21 cellular contexts compared by ENCODE assay signal in the genomic region with DNA sequence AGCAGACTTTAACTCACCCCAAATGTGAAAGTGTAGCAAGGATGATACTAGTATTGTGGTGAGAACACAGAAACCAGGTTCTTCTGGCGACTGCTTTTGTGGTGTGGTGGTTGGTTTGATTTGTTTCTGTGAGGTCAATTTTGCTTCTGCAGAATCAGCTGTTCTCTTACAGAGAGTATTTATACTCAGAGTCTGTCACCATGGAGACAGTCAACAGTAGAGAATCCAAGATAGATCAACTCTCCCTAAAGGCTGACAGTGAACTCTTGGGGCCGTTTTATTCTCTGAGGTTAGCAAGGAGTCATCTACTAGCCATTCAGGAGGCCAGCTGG. TPM values are rescaled to one million over a fixed set of nuclear protein-coding genes. Genes with fewer than 3 reads are reported as not detected.
DNase-seq lines count a peak whose midpoint lies in the region; ATAC-seq and TF ChIP-seq lines count a peak whose summit lies in the region.
"Had no signal": no experiment of that assay in that cellular context is flagged by ENCODE, and none has a peak within 500 bp of the region (broad histone marks: within the 10 kb centered on the region; RNA-seq: fewer than 3 reads in every experiment).

A gene with protein sequence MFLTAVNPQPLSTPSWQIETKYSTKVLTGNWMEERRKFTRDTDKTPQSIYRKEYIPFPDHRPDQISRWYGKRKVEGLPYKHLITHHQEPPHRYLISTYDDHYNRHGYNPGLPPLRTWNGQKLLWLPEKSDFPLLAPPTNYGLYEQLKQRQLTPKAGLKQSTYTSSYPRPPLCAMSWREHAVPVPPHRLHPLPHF (plus strand): TSS at position 209 of the 332 bp plus-strand sequence. CDS start 231 bp downstream, outside the sequence.

- POLR2A ChIA-PET in activated CD8-positive, alpha-beta T cell treated with anti-CD3 and anti-CD28 coated beads, Interleukin-2, amount 10 ng/mL, durations not matched to agents 7 days and 5 days (lab: Charles Lee) = no interaction called here
- POLR2A ChIA-PET in activated CD8-positive, alpha-beta T cell treated with anti-CD3 and anti-CD28 coated beads for 36 hours (lab: Charles Lee) = no interaction called here

- intact Hi-C loops in activated CD8-positive, alpha-beta T cell treated with anti-CD3 and anti-CD28 coated beads for 36 hours (cut with micrococcal nuclease) = no loop called here
- intact Hi-C loops in posterior vena cava (cut with DNase I) = no loop called here

- peak; percentile 58 for ATAC-seq in activated CD8-positive, alpha-beta T cell treated with anti-CD3 and anti-CD28 coated beads, Interleukin-2, amount 10 ng/mL, durations not matched to agents 7 days and 5 days
- no peak for ATAC-seq in activated CD8-positive, alpha-beta T cell treated with anti-CD3 and anti-CD28 coated beads for 36 hours
- no peak for ATAC-seq in activated CD8-positive, alpha-beta memory T cell treated with anti-CD3 and anti-CD28 coated beads, Interleukin-2, amount 10 ng/mL, durations not matched to agents 7 days and 5 days

- H3K4me3 Mint-ChIP-seq in activated CD8-positive, alpha-beta T cell treated with anti-CD3 and anti-CD28 coated beads, Interleukin-2, amount 10 ng/mL, durations not matched to agents 7 days and 5 days = no peak within 1 kb of the TSS
- H3K4me3 Mint-ChIP-seq in activated CD8-positive, alpha-beta T cell treated with anti-CD3 and anti-CD28 coated beads for 36 hours = no peak within 1 kb of the TSS
- no peak within 1 kb of the TSS for H3K4me3 Mint-ChIP-seq in chondrocyte (ENCODE audit: unreplicated experiment)
- H3K4me3 Mint-ChIP-seq in activated CD8-positive, alpha-beta memory T cell treated with anti-CD3 and anti-CD28 coated beads, Interleukin-2, amount 10 ng/mL, durations not matched to agents 7 days and 5 days = no peak within 1 kb of the TSS
- H3K4me3 Mint-ChIP-seq: activated naive CD8-positive, alpha-beta T cell; central memory CD8-positive, alpha-beta T cell had no signal

- peaks cover 12% of the 10 kb centered on the region for H3K9me3 Mint-ChIP-seq in activated CD8-positive, alpha-beta T cell treated with anti-CD3 and anti-CD28 coated beads, Interleukin-2, amount 10 ng/mL, durations not matched to agents 7 days and 5 days (ENCODE audit: insufficient read depth)
- peaks cover 21% of the 10 kb centered on the region for H3K9me3 Mint-ChIP-seq in activated CD8-positive, alpha-beta T cell treated with anti-CD3 and anti-CD28 coated beads for 36 hours
- H3K9me3 Mint-ChIP-seq in chondrocyte (ENCODE audit: low read depth) = peaks cover 41% of the 10 kb centered on the region
- peaks cover 21% of the 10 kb centered on the region for H3K9me3 Mint-ChIP-seq in activated CD8-positive, alpha-beta memory T cell treated with anti-CD3 and anti-CD28 coated beads, Interleukin-2, amount 10 ng/mL, durations not matched to agents 7 days and 5 days (ENCODE audit: low read depth)

- peak; percentile 29 for DNase-seq in activated CD8-positive, alpha-beta T cell treated with anti-CD3 and anti-CD28 coated beads, Interleukin-2, amount 10 ng/mL, durations not matched to agents 7 days and 5 days
- DNase-seq in activated CD8-positive, alpha-beta T cell treated with anti-CD3 and anti-CD28 coated beads for 36 hours = no peak
- DNase-seq in NAMALWA (ENCODE audit: low spot score) (peak; percentile 7), chondrocyte (ENCODE audit: low spot score) (no peak), stromal cell of bone marrow (ENCODE audit: low read depth) (peak; percentile 50), cerebellar nuclear complex (lab: John Stamatoyannopoulos, UW) (no peak), posterior vena cava (ENCODE audit: low spot score) (no peak)
- DNase-seq in activated CD8-positive, alpha-beta memory T cell treated with anti-CD3 and anti-CD28 coated beads, Interleukin-2, amount 10 ng/mL, durations not matched to agents 7 days and 5 days = no peak
- DNase-seq: activated CD8-positive, alpha-beta memory T cell treated with anti-CD3 and anti-CD28 coated beads, Interleukin-2, amount 50 U/mL, for 48 hours; DMS79; glutamatergic neuron; Karpas-422; kidney; NCI-H2081; stimulated activated CD4-positive, alpha-beta T cell treated with anti-CD3 and anti-CD28 coated beads, Interleukin-12 subunit alpha, Interleukin-12 subunit beta, amount 100 ng/mL, for 4 hours; WERI-Rb-1 had no signal

- H3K36me3 Mint-ChIP-seq in activated CD8-positive, alpha-beta T cell treated with anti-CD3 and anti-CD28 coated beads, Interleukin-2, amount 10 ng/mL, durations not matched to agents 7 days and 5 days (ENCODE audit: low read depth) = no peaks in the 10 kb centered on the region
- H3K36me3 Mint-ChIP-seq in activated CD8-positive, alpha-beta T cell treated with anti-CD3 and anti-CD28 coated beads for 36 hours (ENCODE audit: low read depth) = peaks cover 4% of the 10 kb centered on the region
- H3K36me3 Mint-ChIP-seq in chondrocyte (ENCODE audit: low read depth) = no peaks in the 10 kb centered on the region
- H3K36me3 Mint-ChIP-seq in activated CD8-positive, alpha-beta memory T cell treated with anti-CD3 and anti-CD28 coated beads, Interleukin-2, amount 10 ng/mL, durations not matched to agents 7 days and 5 days = no peaks in the 10 kb centered on the region

- CTCF ChIA-PET in activated CD8-positive, alpha-beta T cell treated with anti-CD3 and anti-CD28 coated beads, Interleukin-2, amount 10 ng/mL, durations not matched to agents 7 days and 5 days (lab: Charles Lee) = no interaction called here
- CTCF ChIA-PET in activated CD8-positive, alpha-beta T cell treated with anti-CD3 and anti-CD28 coated beads for 36 hours (lab: Charles Lee) = no interaction called here
- CTCF ChIA-PET in activated CD8-positive, alpha-beta memory T cell treated with anti-CD3 and anti-CD28 coated beads, Interleukin-2, amount 10 ng/mL, durations not matched to agents 7 days and 5 days (lab: Charles Lee) = no interaction called here

- H3K27me3 Mint-ChIP-seq in activated CD8-positive, alpha-beta T cell treated with anti-CD3 and anti-CD28 coated beads, Interleukin-2, amount 10 ng/mL, durations not matched to agents 7 days and 5 days (ENCODE audit: low read depth) = peaks cover 31% of the 10 kb centered on the region
- peaks cover 41% of the 10 kb centered on the region for H3K27me3 Mint-ChIP-seq in activated CD8-positive, alpha-beta T cell treated with anti-CD3 and anti-CD28 coated beads for 36 hours
- no peaks in the 10 kb centered on the region for H3K27me3 Mint-ChIP-seq in chondrocyte (ENCODE audit: low read depth)
- H3K27me3 Mint-ChIP-seq in activated CD8-positive, alpha-beta memory T cell treated with anti-CD3 and anti-CD28 coated beads, Interleukin-2, amount 10 ng/mL, durations not matched to agents 7 days and 5 days = peaks cover 29% of the 10 kb centered on the region

- peaks cover 8% of the 10 kb centered on the region for H3K4me1 Mint-ChIP-seq in activated CD8-positive, alpha-beta T cell treated with anti-CD3 and anti-CD28 coated beads, Interleukin-2, amount 10 ng/mL, durations not matched to agents 7 days and 5 days (ENCODE audit: low read depth)
- peaks cover 2% of the 10 kb centered on the region for H3K4me1 Mint-ChIP-seq in activated CD8-positive, alpha-beta T cell treated with anti-CD3 and anti-CD28 coated beads for 36 hours (ENCODE audit: low read depth)
- peaks cover 3% of the 10 kb centered on the region for H3K4me1 Mint-ChIP-seq in chondrocyte (ENCODE audit: low read depth)
- H3K4me1 Mint-ChIP-seq in activated CD8-positive, alpha-beta memory T cell treated with anti-CD3 and anti-CD28 coated beads, Interleukin-2, amount 10 ng/mL, durations not matched to agents 7 days and 5 days = peaks cover 9% of the 10 kb centered on the region
- H3K4me1 Mint-ChIP-seq: central memory CD8-positive, alpha-beta T cell had no signal

- no peak within 1 kb of the TSS for H3K27ac Mint-ChIP-seq in activated CD8-positive, alpha-beta T cell treated with anti-CD3 and anti-CD28 coated beads, Interleukin-2, amount 10 ng/mL, durations not matched to agents 7 days and 5 days
- H3K27ac Mint-ChIP-seq in activated CD8-positive, alpha-beta T cell treated with anti-CD3 and anti-CD28 coated beads for 36 hours = no peak within 1 kb of the TSS
- peak within 1 kb of the TSS; percentile 15 for H3K27ac Mint-ChIP-seq in chondrocyte (ENCODE audit: unreplicated experiment)
- no peak within 1 kb of the TSS for H3K27ac Mint-ChIP-seq in activated CD8-positive, alpha-beta memory T cell treated with anti-CD3 and anti-CD28 coated beads, Interleukin-2, amount 10 ng/mL, durations not matched to agents 7 days and 5 days
- H3K27ac Mint-ChIP-seq: activated naive CD8-positive, alpha-beta T cell had no signal

- TF ChIP-seq CTCF in activated CD8-positive, alpha-beta T cell treated with anti-CD3 and anti-CD28 coated beads for 36 hours (IDR thresholded peaks at IDR 0.05) = no peak
- TF ChIP-seq CTCF in chondrocyte (IDR thresholded peaks at IDR 0.05) = no peak

RNA-seq across cellular contexts. Expression of the gene that starts here (rescaled TPM):
- not detected for total RNA-seq in activated CD8-positive, alpha-beta T cell treated with anti-CD3 and anti-CD28 coated beads, Interleukin-2, amount 10 ng/mL, durations not matched to agents 7 days and 5 days
- total RNA-seq in activated CD8-positive, alpha-beta T cell treated with anti-CD3 and anti-CD28 coated beads for 36 hours = not detected
- not detected in 3 replicates for total RNA-seq in chondrocyte
- total RNA-seq in posterior vena cava = not detected
- total RNA-seq in activated CD8-positive, alpha-beta memory T cell treated with anti-CD3 and anti-CD28 coated beads, Interleukin-2, amount 10 ng/mL, durations not matched to agents 7 days and 5 days = not detected
- total RNA-seq: endothelial cell of umbilical vein, kidney, mucosa of gallbladder, temporal lobe had no signal

Comparison
In these comparisons a context has a peak if more than half of its experiments do, and no peak if none do; other contexts are left out.
1. Peak in DNase-seq and ATAC-seq in activated CD8-positive, alpha-beta T cell treated with anti-CD3 and anti-CD28 coated beads, Interleukin-2, amount 10 ng/mL, durations not matched to agents 7 days and 5 days; RNA of the gene not detected or under 1 TPM.
2. DNase-seq: peak in NAMALWA (single experiment) and stromal cell of bone marrow (single experiment); none in activated CD8-positive, alpha-beta T cell treated with anti-CD3 and anti-CD28 coated beads for 36 hours (single experiment), chondrocyte (single experiment), cerebellar nuclear complex (0 of 2), posterior vena cava (single experiment) and activated CD8-positive, alpha-beta memory T cell treated with anti-CD3 and anti-CD28 coated beads, Interleukin-2, amount 10 ng/mL, durations not matched to agents 7 days and 5 days (single experiment).